8 cellular contexts compared by ENCODE assay signal in the genomic region with DNA sequence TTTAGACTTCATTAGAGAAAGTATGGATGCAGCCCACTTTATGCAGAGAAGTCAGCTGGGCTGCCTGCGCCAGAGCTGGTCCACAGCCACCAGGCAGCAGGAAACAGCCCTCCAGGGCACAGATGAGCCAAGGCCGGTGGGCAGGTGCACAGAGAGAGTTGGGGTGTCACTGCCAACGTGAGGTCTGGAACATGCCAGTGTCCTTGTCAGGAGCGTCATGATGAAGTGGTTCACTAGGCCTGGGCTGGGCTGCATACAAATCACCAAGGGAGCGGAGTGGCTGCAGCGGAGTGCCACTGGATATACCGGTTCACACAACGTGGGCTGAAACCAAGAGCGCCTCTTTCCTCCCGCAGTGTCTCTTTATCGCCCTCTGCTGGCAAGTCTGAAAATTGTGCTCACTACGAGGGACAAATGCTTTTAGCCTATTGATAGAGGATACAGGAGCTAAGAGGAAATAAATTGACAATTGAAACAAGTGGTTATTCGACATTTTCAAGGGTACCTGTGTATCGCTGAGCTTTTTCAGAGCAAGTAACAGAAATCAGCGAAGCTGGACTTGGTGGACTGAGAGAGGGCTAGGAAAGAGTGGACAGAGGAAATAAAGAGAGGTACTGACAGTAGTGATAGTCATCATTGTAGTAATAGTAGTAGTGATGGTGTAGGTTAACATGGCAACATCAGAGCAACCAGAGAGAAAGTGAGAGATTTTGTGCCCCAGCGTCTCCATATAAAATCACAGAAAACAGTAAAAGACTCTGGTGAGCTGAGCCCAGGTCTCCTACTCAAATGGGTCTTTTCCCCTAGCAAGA. TPM values are rescaled to one million over a fixed set of nuclear protein-coding genes. Genes with fewer than 3 reads are reported as not detected.
DNase-seq lines count a peak whose midpoint lies in the region; ATAC-seq, FAIRE-seq and TF ChIP-seq lines count a peak whose summit lies in the region.

No MANE protein-coding gene starts in this region.

- H3F3A ChIP-seq in neural cell (ENCODE audit: insufficient read depth, low read length, poor library complexity, severe bottlenecking), result no peaks in the 10 kb centered on the region

- no peaks in the 10 kb centered on the region for H3K9me3 ChIP-seq in neural cell (ENCODE audit: low read length)

- FAIRE-seq in RCC 7860 (lab: Jason Lieb, UNC), result peak; percentile 10

- no peak overlapping the region for H3K27ac ChIP-seq in neural cell (ENCODE audit: low read length)

- H3K9ac ChIP-seq in neural cell (ENCODE audit: low read length), result no peak overlapping the region

- H3K9me2 ChIP-seq in neural cell (ENCODE audit: insufficient read depth, low read length), result no peaks in the 10 kb centered on the region

- no peaks in the 10 kb centered on the region for H3K36me3 ChIP-seq in neural cell (ENCODE audit: insufficient read depth, low read length)

- no peaks in the 10 kb centered on the region for H4K20me1 ChIP-seq in neural cell (ENCODE audit: insufficient read depth)

- ATAC-seq in GM21619 (IDR thresholded peaks at IDR 0.05; ENCODE audit: unreplicated experiment), result peak; percentile 90
- peak; percentile 90 for ATAC-seq in stimulated activated naive CD8-positive, alpha-beta T cell treated with anti-CD3 and anti-CD28 coated beads, Interleukin-15, Interleukin-2, amounts not matched to agents 100 U/mL and 50 U/mL, for 24 hours

- no peak overlapping the region for H2AFZ ChIP-seq in neural cell (ENCODE audit: low read depth, low read length)

- H3K4me2 ChIP-seq in neural cell (ENCODE audit: low read length), result no peak overlapping the region

- TF ChIP-seq CTCF in neural cell (IDR thresholded peaks at IDR 0.05; ENCODE audit: poor library complexity, severe bottlenecking), result peak; percentile 78

- peak; percentile 69 for TF ChIP-seq RAD21 in neural cell (conservative IDR thresholded peaks at IDR 0.05)

- no peak overlapping the region for H3K4me3 ChIP-seq in neural cell (ENCODE audit: low read length)

- TF ChIP-seq EP300 in neural cell (conservative IDR thresholded peaks at IDR 0.05; ENCODE audit: poor library complexity, severe bottlenecking), result no peak

- no peaks in the 10 kb centered on the region for H3K79me2 ChIP-seq in neural cell (replicated peaks; ENCODE audit: insufficient read depth, low read length)

- H3K27me3 ChIP-seq in neural cell (ENCODE audit: insufficient read depth, low read depth, low read length), result no peaks in the 10 kb centered on the region

- peak; percentile 87 for DNase-seq in DMS114 treated with DMSO at 0.1 percent for 48 hours (lab: John Stamatoyannopoulos, UW; ENCODE audit: unreplicated experiment)
- DNase-seq in LHCN-M2 (ENCODE audit: low read depth), result peak; percentile 71
- DNase-seq in RCC 7860 (ENCODE audit: low spot score), result peak; percentile 62
- peak; percentile 85 to 86 for DNase-seq in activated T-cell treated with anti-CD3 and anti-CD28 coated beads, Interleukin-2, amount 50 U/mL, for 48 hours
- peak; percentile 56 for DNase-seq in fibroblast of gingiva (ENCODE audit: low read depth)
- peak; percentile 84 for DNase-seq in stimulated activated naive CD8-positive, alpha-beta T cell treated with anti-CD3 and anti-CD28 coated beads, Interleukin-15, Interleukin-2, amounts not matched to agents 100 U/mL and 50 U/mL, for 24 hours

TF ChIP-seq in neural cell, 6 proteins besides CTCF, POLR2A, EP300 and RAD21:
- TF ChIP-seq EZH2 (IDR thresholded peaks at IDR 0.05; ENCODE audit: borderline replicate concordance, insufficient read depth, low read length, poor library complexity, severe bottlenecking) (no peak), SMC3 (conservative IDR thresholded peaks at IDR 0.05; ENCODE audit: poor library complexity) (peak; percentile 71), POLR2AphosphoS5 (IDR thresholded peaks at IDR 0.05) (no peak), MXI1 (conservative IDR thresholded peaks at IDR 0.05; ENCODE audit: poor library complexity, severe bottlenecking) (no peak)

RNA-seq across cellular contexts. Expression of gene ITPR2, which starts 52.0 kb away (rescaled TPM):
- total RNA-seq in LHCN-M2 (2014; rRNA removed), result 3.3 and 6.9 TPM in 2 replicates
- 1.5 TPM for polyA plus RNA-seq in LHCN-M2 (2012)
- polyA plus RNA-seq in neural cell, result 0.34 and 2.0 TPM in 2 replicates
- polyA minus RNA-seq in neural cell, result 6.1 and 6.5 TPM in 2 replicates

RNA-seq across cellular contexts. Expression of gene INTS13, which starts 52.8 kb away (rescaled TPM):
- 46.3 and 56.4 TPM in 2 replicates for total RNA-seq in LHCN-M2 (2014; rRNA removed)
- polyA plus RNA-seq in LHCN-M2 (2012), result 13.4 TPM
- polyA plus RNA-seq in neural cell, result 15.3 and 28.8 TPM in 2 replicates
- polyA minus RNA-seq in neural cell, result 27.2 and 30.9 TPM in 2 replicates

RNA-seq across cellular contexts. Expression of gene FGFR1OP2, which starts 53.3 kb away (rescaled TPM):
- total RNA-seq in LHCN-M2 (2014; rRNA removed), result 50.0 and 53.4 TPM in 2 replicates
- polyA plus RNA-seq in LHCN-M2 (2012), result 29.3 TPM
- 79.4 and 88.8 TPM in 2 replicates for polyA plus RNA-seq in neural cell
- polyA minus RNA-seq in neural cell, result 63.6 and 66.0 TPM in 2 replicates
